Comparison of ENCODE assay signal across 1 cellular context in the genomic region with DNA sequence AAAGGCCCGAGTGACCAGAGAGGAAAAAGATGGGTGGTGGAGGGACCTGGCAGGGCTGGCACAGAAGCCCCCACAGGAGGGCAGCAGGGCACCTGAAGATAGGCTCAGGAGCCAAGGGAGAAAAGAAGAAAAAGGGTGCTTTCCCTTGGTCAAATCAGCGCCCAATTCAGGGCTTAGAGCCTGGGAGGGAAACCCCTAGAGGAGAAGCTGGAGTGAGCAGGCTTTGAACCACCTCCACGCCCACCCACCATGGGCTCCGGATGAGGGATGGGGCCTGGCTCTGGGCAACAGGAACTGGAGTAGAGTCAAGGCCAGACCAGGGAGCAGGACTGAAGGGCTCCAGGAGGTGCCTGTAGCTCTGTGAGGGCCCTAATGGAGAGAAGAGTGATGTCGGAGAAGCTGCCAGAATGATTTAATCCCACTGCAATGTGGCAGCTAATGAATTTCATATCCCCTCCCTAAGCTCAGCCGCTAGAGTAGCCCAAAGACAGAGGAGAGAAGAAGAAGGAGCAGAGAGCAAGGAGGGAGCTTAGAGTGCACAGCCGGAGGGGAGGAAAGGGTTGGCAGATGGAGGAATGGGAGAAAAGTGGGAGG.
TF ChIP-seq lines count a peak whose summit lies in the region.

No MANE protein-coding gene starts in this region.

TF ChIP-seq in GM12878, 131 proteins besides CTCF, POLR2A, EP300 and RAD21:
- TF ChIP-seq KLF5 (IDR thresholded peaks at IDR 0.05; ENCODE audit: partially characterized antibody): no peak
- TF ChIP-seq SMC3 (IDR thresholded peaks at IDR 0.05; ENCODE audit: borderline replicate concordance, low read length): peak; percentile 3; the same call in 1 of the 2 replicates
